In genomic region chr18:12376718-12377555, GRCh38 we compare ENCODE assay signal across 8 cellular contexts. TPM values are rescaled to one million over a fixed set of nuclear protein-coding genes. Genes with fewer than 3 reads are reported as not detected.
DNase-seq lines count a peak whose midpoint lies in the region; ATAC-seq and TF ChIP-seq lines count a peak whose summit lies in the region.

TSS of gene AFG3L2 (minus strand) at chr18:12377227. CDS start at chr18:12377082, 145 bp downstream.

- H3K36me3 ChIP-seq in KOPT-K1 (ENCODE audit: insufficient read depth, low read length) (peaks cover 12% of the 10 kb centered on the region; the same call in 1 of the 2 replicates), Peyer's patch (no peaks in the 10 kb centered on the region), muscle layer of duodenum (ENCODE audit: control insufficient read depth in 1 of 2, insufficient read depth in 2 of 2, low read length in 2 of 2) (peaks cover 0 to 4% of the 10 kb centered on the region in 2 donors)

- no peak for TF ChIP-seq CTCF in Peyer's patch (IDR thresholded peaks at IDR 0.05)

- peak; percentile 93 to 98 for TF ChIP-seq POLR2A in Peyer's patch (IDR thresholded peaks at IDR 0.05)

- H3K27me3 ChIP-seq in Peyer's patch = no peaks in the 10 kb centered on the region
- H3K27me3 ChIP-seq in muscle layer of duodenum (ENCODE audit: low read depth, low read length) = no peaks in the 10 kb centered on the region

- DNase-seq in DMS79 treated with DMSO at 0.1 percent for 48 hours (lab: John Stamatoyannopoulos, UW) (peak; percentile 96), Peyer's patch (peak; percentile 100)
- DNase-seq in activated T-cell treated with anti-CD3 and anti-CD28 coated beads, Interleukin-2, amount 50 U/mL, for 48 hours = peak; percentile 100
- DNase-seq in stimulated activated CD8-positive, alpha-beta memory T cell treated with anti-CD3 and anti-CD28 coated beads, Interleukin-7, amount 100 ng/mL, for 24 hours (ENCODE audit: low read depth) = peak; percentile 100

- H3K4me3 ChIP-seq in Peyer's patch = peak within 1 kb of the TSS; percentile 74 to 98 (median 85)
- H3K4me3 ChIP-seq in muscle layer of duodenum (ENCODE audit: low read depth in 1 of 2, low read length in 2 of 2) = peak within 1 kb of the TSS; percentile 84 to 91

- H3K4me1 ChIP-seq in Peyer's patch (peaks cover 0 to 40% (median 2%) of the 10 kb centered on the region in 4 donors), muscle layer of duodenum (ENCODE audit: control insufficient read depth in 1 of 2, insufficient read depth in 2 of 2, low read length in 2 of 2) (peaks cover 10 to 33% of the 10 kb centered on the region in 2 donors)

- H3K9me3 ChIP-seq in KOPT-K1 (ENCODE audit: insufficient read depth, low read length, poor library complexity, severe bottlenecking) (no peaks in the 10 kb centered on the region), Peyer's patch (no peaks in the 10 kb centered on the region), muscle layer of duodenum (ENCODE audit: control insufficient read depth in 1 of 2, low read length in 2 of 2) (no peaks in the 10 kb centered on the region)

- peak within 1 kb of the TSS; percentile 92 for H3K27ac ChIP-seq in KOPT-K1 (ENCODE audit: low read depth, low read length, poor library complexity, severe bottlenecking)
- peak within 1 kb of the TSS; percentile 90 to 99 (median 98) for H3K27ac ChIP-seq in Peyer's patch
- H3K27ac ChIP-seq in muscle layer of duodenum (ENCODE audit: low read length) = peak within 1 kb of the TSS; percentile 97

- ATAC-seq in GM21825 (IDR thresholded peaks at IDR 0.05; ENCODE audit: unreplicated experiment) (peak; percentile 87), esophagus mucosa (peak; percentile 96)

RNA-seq across cellular contexts. Expression of gene AFG3L2, which starts in this region (rescaled TPM):
- total RNA-seq in Peyer's patch (100 to 1,000 TPM in 2 of 4 donors, 10 to 100 TPM in 2; 47.9 to 111 (median 94.8) TPM), esophagus mucosa (43.1 TPM)

Comparison
In these comparisons a context has a peak if more than half of its experiments do, and no peak if none do; other contexts are left out.
1. Peak in every context shown above with its lines: DNase-seq, ATAC-seq, H3K4me3 ChIP-seq and H3K27ac ChIP-seq.